1 cellular context compared by ENCODE assay signal in the genomic region with DNA sequence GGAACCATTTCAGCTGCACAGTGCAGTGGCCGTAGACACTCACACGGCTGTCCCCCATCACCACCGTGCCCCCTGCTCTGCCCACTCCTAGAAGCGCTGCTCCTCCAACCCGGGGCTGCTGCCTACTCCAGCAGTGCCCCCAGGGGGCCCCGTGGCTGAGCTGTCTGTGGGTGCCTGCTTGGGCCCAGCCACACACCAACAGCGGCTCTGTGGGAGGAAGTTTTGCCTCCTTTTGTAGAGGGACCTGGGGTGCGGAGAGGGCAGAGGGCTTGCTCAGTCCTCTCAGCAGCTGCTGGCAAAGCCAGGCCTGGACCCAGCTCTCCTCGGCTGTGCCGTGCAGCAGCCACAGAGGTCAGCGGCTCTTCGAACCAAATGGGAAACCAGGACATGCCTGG.
TF ChIP-seq lines count a peak whose summit lies in the region.

No MANE protein-coding gene starts in this region.

TF ChIP-seq in GM23338, 12 proteins besides CTCF, POLR2A, EP300 and RAD21 (continued from another document):
- no peak for TF ChIP-seq CREB1 (CRISPR knock-in tag; IDR thresholded peaks at IDR 0.05; ENCODE audit: low read depth)
- no peak for TF ChIP-seq POLR2AphosphoS5 (IDR thresholded peaks at IDR 0.05; ENCODE audit: low read depth)
